8 cellular contexts compared by ENCODE assay signal in the genomic region with DNA sequence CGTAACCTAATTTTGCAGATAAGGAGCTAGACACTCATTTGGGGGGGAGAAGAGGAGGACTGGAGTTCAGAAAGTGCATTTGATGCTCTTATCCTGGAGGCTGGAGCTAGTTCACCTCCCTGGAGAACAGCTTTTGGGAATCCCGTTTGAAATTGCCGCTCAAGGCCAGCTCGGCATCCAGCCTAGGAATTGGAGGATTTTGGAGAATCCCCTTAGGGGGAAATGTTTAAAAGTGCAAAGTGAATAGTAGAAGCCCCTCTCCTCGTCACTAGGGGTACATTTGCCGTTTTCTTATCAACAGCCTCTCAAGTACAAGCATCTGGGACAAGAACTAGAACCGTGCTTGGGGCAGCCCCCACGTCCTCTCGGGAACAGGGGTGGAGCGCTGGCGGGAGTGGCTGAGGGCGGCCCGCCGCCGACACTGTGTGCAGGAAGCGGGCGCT. TPM values are rescaled to one million over a fixed set of nuclear protein-coding genes. Genes with fewer than 3 reads are reported as not detected.
A peak's percentile ranks its signal among the peaks of the same experiment; 100 is the strongest.
DNase-seq lines count a peak whose midpoint lies in the region; ATAC-seq and TF ChIP-seq lines count a peak whose summit lies in the region.

No MANE protein-coding gene starts in this region.

- TF ChIP-seq CTCF in C4-2B (conservative IDR thresholded peaks at IDR 0.05) (no peak), activated B cell treated with CpG ODN at 0.5 μM for 24 hours (IDR thresholded peaks at IDR 0.05) (no peak), epithelial cell of esophagus (IDR thresholded peaks at IDR 0.05; ENCODE audit: insufficient read depth, low read depth, low read length, missing control alignments) (no peak), natural killer cell (IDR thresholded peaks at IDR 0.05) (no peak)

- ATAC-seq in GM19351 (IDR thresholded peaks at IDR 0.05; ENCODE audit: unreplicated experiment) (peak; percentile 23), HG03521 (IDR thresholded peaks at IDR 0.05; ENCODE audit: unreplicated experiment) (peak; percentile 17), activated B cell treated with CpG ODN at 0.5 μM for 24 hours (ENCODE audit: low read depth) (peak; percentile 15), natural killer cell (peak in 2 of 3 donors; percentile 21 to 24), aorta (ENCODE audit: low FRiP score) (peak; percentile 90)

- peaks cover 36% of the 10 kb centered on the region for H3K4me1 Mint-ChIP-seq in activated B cell treated with CpG ODN at 0.5 μM for 24 hours
- peaks cover 49 to 51% of the 10 kb centered on the region in 2 donors for H3K4me1 Mint-ChIP-seq in natural killer cell

- H3K4me3 ChIP-seq in epithelial cell of esophagus (ENCODE audit: low read length) (peak overlapping the region; percentile 91), aorta (ENCODE audit: low read length in 2 of 2) (peak overlapping the region; percentile 46 to 69)

- POLR2A ChIA-PET in activated B cell treated with CpG ODN at 0.5 μM for 24 hours (lab: Charles Lee) = interaction anchor here (0.8 to 2.9 kb wide), 6 partner anchors 16 to 103 kb away, joined by 3 to 18 read pairs (median 4); a partner anchor contains a TSS

- H3K36me3 ChIP-seq in aorta (ENCODE audit: control insufficient read depth in 1 of 2, insufficient read depth in 2 of 2, low read length in 1 of 2) = no peaks in the 10 kb centered on the region

- DNase-seq in activated B cell treated with CpG ODN at 0.5 μM for 24 hours = no peak
- DNase-seq in epithelial cell of esophagus (ENCODE audit: low read depth) = peak; percentile 16
- no peak for DNase-seq in natural killer cell
- DNase-seq in aorta = peak in 1 of 2 donors; percentile 95
- DNase-seq in amniotic stem cell (lab: John Stamatoyannopoulos, UW) = no peak

- H3K27me3 Mint-ChIP-seq in activated B cell treated with CpG ODN at 0.5 μM for 24 hours = no peaks in the 10 kb centered on the region
- H3K27me3 Mint-ChIP-seq in natural killer cell (ENCODE audit: low read depth in 2 of 2) = no peaks in the 10 kb centered on the region

- H3K27ac ChIP-seq in C4-2B (peak overlapping the region; percentile 76), aorta (ENCODE audit: low read depth in 1 of 2, low read length in 2 of 2) (peak overlapping the region; percentile 8 to 94)

- peak overlapping the region; percentile 91 for H3K4me3 Mint-ChIP-seq in activated B cell treated with CpG ODN at 0.5 μM for 24 hours
- peak overlapping the region; percentile 94 for H3K4me3 Mint-ChIP-seq in natural killer cell

- H3K36me3 Mint-ChIP-seq in activated B cell treated with CpG ODN at 0.5 μM for 24 hours (ENCODE audit: low read depth) = peaks cover 23% of the 10 kb centered on the region
- no peaks in the 10 kb centered on the region for H3K36me3 Mint-ChIP-seq in natural killer cell

- intact Hi-C loops in activated B cell treated with CpG ODN at 0.5 μM for 24 hours (cut with micrococcal nuclease) (loop anchor here (5.0 kb wide), 1 partner anchor 1545 kb away; no protein-coding TSS in a partner anchor), natural killer cell (cut with micrococcal nuclease) (loop anchor here (5.0 kb wide), 2 partner anchors 410 to 665 kb away; a partner anchor contains a TSS), aorta (cut with DNase I) (loop anchor here (2.0 to 5.0 kb wide), 2 partner anchors 95 to 174 kb away; no protein-coding TSS in a partner anchor)

- H3K9me3 ChIP-seq in aorta (ENCODE audit: control insufficient read depth, low read length) = no peaks in the 10 kb centered on the region

- H3K4me1 ChIP-seq in aorta (ENCODE audit: control insufficient read depth in 1 of 2, insufficient read depth in 2 of 2, low read length in 2 of 2) = peaks cover 2 to 4% of the 10 kb centered on the region in 2 donors

- CTCF ChIA-PET in activated B cell treated with CpG ODN at 0.5 μM for 24 hours (lab: Charles Lee) = interaction anchor here (2.2 kb wide), 1 partner anchor 206 kb away, joined by 8 read pairs; no protein-coding TSS in a partner anchor

- H3K9me3 Mint-ChIP-seq in activated B cell treated with CpG ODN at 0.5 μM for 24 hours (no peaks in the 10 kb centered on the region), natural killer cell (no peaks in the 10 kb centered on the region)

- H3K27ac Mint-ChIP-seq in activated B cell treated with CpG ODN at 0.5 μM for 24 hours = peak overlapping the region; percentile 97
- peak overlapping the region; percentile 96 to 98 for H3K27ac Mint-ChIP-seq in natural killer cell

- no peaks in the 10 kb centered on the region for H3K27me3 ChIP-seq in aorta (ENCODE audit: control insufficient read depth in 1 of 2, insufficient read depth in 2 of 2, low read length in 1 of 2)

- WGBS in aorta, 2 donors = 0% methylated on average over 17 of the region's 17 CpGs

RNA-seq across cellular contexts. Expression of a gene that starts 1.3 kb away (rescaled TPM):
- total RNA-seq in activated B cell treated with CpG ODN at 0.5 μM for 24 hours = 48.6 and 57.3 TPM in 2 replicates
- total RNA-seq in natural killer cell = 100 to 1,000 TPM; 115 to 128 (median 124) TPM
- 10 to 100 TPM; 43.9 to 47.9 TPM for total RNA-seq in aorta
- 10 to 100 TPM; 39.7 to 48.6 TPM for polyA plus RNA-seq in aorta

RNA-seq across cellular contexts. Expression of a gene that starts 6.7 kb away (rescaled TPM):
- total RNA-seq in activated B cell treated with CpG ODN at 0.5 μM for 24 hours = not detected in 2 replicates
- 1 to 10 TPM in 2 of 3 donors, under 1 TPM in 1; 0.48 to 2.9 (median 1.4) TPM for total RNA-seq in natural killer cell
- total RNA-seq in aorta = 10 to 100 TPM; 20.0 to 36.3 TPM
- polyA plus RNA-seq in aorta = 10 to 100 TPM; 14.0 to 46.8 TPM

Comparison
In these comparisons a context has a peak if more than half of its experiments do, and no peak if none do; other contexts are left out.
1. ATAC-seq: peak in every context shown above with its lines; median percentile 90 in aorta; 23 in GM19351; 22 in natural killer cell; 17 in HG03521; 15 in activated B cell treated with CpG ODN at 0.5 μM for 24 hours.
2. RNA of a gene that starts 6.7 kb away (total RNA-seq): 20.0 to 36.3 TPM in aorta; 0.48 to 2.9 TPM in natural killer cell and not detected in activated B cell treated with CpG ODN at 0.5 μM for 24 hours; every median in the first group is over 4 times any median in the second.